8 cellular contexts compared by ENCODE assay signal in the genomic region with DNA sequence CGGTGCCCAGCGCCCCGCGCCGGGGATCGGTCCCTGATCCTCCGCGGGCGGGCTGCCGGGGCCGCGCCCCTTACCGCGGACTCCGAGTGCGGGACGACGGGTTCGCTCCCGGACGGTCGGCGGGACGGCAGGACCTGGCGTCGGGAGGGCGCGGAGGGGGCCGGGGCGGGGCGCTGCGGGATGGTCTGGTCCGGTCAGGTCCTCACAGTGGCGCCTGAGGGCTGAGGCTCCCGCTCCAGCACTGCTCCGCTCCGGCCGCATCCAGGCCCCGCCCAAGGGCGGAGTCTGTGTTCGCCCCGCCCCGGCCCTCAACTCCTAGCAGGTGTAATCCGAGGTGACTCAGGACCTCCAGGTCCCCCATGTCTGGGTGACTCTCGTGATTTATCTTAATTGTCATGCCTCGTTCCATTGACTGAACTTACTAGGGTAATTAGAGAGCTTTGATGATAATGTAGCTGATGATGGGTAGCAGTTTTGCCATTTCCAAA. TPM values are rescaled to one million over a fixed set of nuclear protein-coding genes. Genes with fewer than 3 reads are reported as not detected.
DNase-seq lines count a peak whose midpoint lies in the region; ATAC-seq and TF ChIP-seq lines count a peak whose summit lies in the region.

Gene RAB3B, minus strand, starts transcription at position 223 of the 488 bp plus-strand sequence. CDS start 13,583 bp downstream, outside the sequence.

- peak within 1 kb of the TSS; percentile 90 for H2AFZ ChIP-seq in MM.1S (ENCODE audit: low read length)

- H3K9ac ChIP-seq in MM.1S (ENCODE audit: low read length) = peak within 1 kb of the TSS; percentile 64

- DNase-seq in COLO668 (lab: John Stamatoyannopoulos, UW; ENCODE audit: unreplicated experiment) (peak; percentile 96), MM.1S (peak; percentile 86), amniotic stem cell (lab: John Stamatoyannopoulos, UW) (peak; percentile 25), iPS DF 6.9 (ENCODE audit: low read depth, low spot score) (peak; percentile 83), spleen (peak; percentile 85), SKM-1 treated with dmso at 0.1 percent for 144 hours (lab: John Stamatoyannopoulos, UW; ENCODE audit: unreplicated experiment) (no peak)

- H3K4me3 ChIP-seq in MM.1S (ENCODE audit: low read length) = peak within 1 kb of the TSS; percentile 71
- H3K4me3 ChIP-seq in iPS DF 6.9 (ENCODE audit: low read length) = peak within 1 kb of the TSS; percentile 95
- H3K4me3 ChIP-seq in spleen = peak within 1 kb of the TSS; percentile 23 to 73 (median 45)

- WGBS in iPS DF 6.9 (ENCODE audit: insufficient coverage, insufficient read length) = no CpG with 5 or more reads among the region's 46 CpGs
- WGBS in spleen, 5 donors = 0 to 1% (median 1%) methylated on average over 3 to 46 of the region's 46 CpGs

- peak within 1 kb of the TSS; percentile 49 for H3K4me2 ChIP-seq in MM.1S (ENCODE audit: low read depth, low read length)

- H3K36me3 ChIP-seq in MM.1S (replicated peaks; ENCODE audit: insufficient read depth, low read length) = no peaks in the 10 kb centered on the region
- no peaks in the 10 kb centered on the region for H3K36me3 ChIP-seq in iPS DF 6.9 (ENCODE audit: control insufficient read depth, insufficient read depth, low read length)
- no peaks in the 10 kb centered on the region for H3K36me3 ChIP-seq in spleen

- 0 out of 2 replicates have a peak, but pooled peaks cover 3% of the 10 kb centered on the region for H3K79me2 ChIP-seq in MM.1S (ENCODE audit: low read length)

- H3F3A ChIP-seq in MM.1S (ENCODE audit: insufficient read depth, low read length) = no peaks in the 10 kb centered on the region; the same call in 1 of the 2 replicates

- no peak within 1 kb of the TSS for H3K27ac Mint-ChIP-seq in T-helper 1 cell treated with Interleukin-12 subunit alpha and Interleukin-12 subunit beta and Interleukin-4 antibody, amounts not matched to agents 30 μg/mL and 1 μg/mL, for 36 hours

- TF ChIP-seq POLR2A in spleen (IDR thresholded peaks at IDR 0.05) = no peak

- H3K4me1 ChIP-seq in MM.1S (ENCODE audit: low read length) = peaks cover 4% of the 10 kb centered on the region; the same call in 1 of the 2 replicates
- no peaks in the 10 kb centered on the region for H3K4me1 ChIP-seq in iPS DF 6.9 (ENCODE audit: control insufficient read depth, insufficient read depth, low read length)
- peaks cover 0 to 13% (median 8%) of the 10 kb centered on the region in 6 donors for H3K4me1 ChIP-seq in spleen

- peaks cover 8% of the 10 kb centered on the region for H3K4me1 Mint-ChIP-seq in T-helper 1 cell treated with Interleukin-12 subunit alpha and Interleukin-12 subunit beta and Interleukin-4 antibody, amounts not matched to agents 30 μg/mL and 1 μg/mL, for 36 hours (ENCODE audit: low read depth)

- peak within 1 kb of the TSS; percentile 78 for H3K4me3 Mint-ChIP-seq in T-helper 1 cell treated with Interleukin-12 subunit alpha and Interleukin-12 subunit beta and Interleukin-4 antibody, amounts not matched to agents 30 μg/mL and 1 μg/mL, for 36 hours

- peak; percentile 80 for ATAC-seq in GM21619 (IDR thresholded peaks at IDR 0.05; ENCODE audit: unreplicated experiment)

- H3K36me3 Mint-ChIP-seq in T-helper 1 cell treated with Interleukin-12 subunit alpha and Interleukin-12 subunit beta and Interleukin-4 antibody, amounts not matched to agents 30 μg/mL and 1 μg/mL, for 36 hours (ENCODE audit: low read depth) = no peaks in the 10 kb centered on the region

- no peaks in the 10 kb centered on the region for H3K9me2 ChIP-seq in MM.1S (replicated peaks; ENCODE audit: insufficient read depth, low read length)

- H3K9me3 Mint-ChIP-seq in T-helper 1 cell treated with Interleukin-12 subunit alpha and Interleukin-12 subunit beta and Interleukin-4 antibody, amounts not matched to agents 30 μg/mL and 1 μg/mL, for 36 hours = no peaks in the 10 kb centered on the region

- H3K27me3 ChIP-seq in MM.1S (replicated peaks; ENCODE audit: insufficient read depth, low read length) = no peaks in the 10 kb centered on the region
- H3K27me3 ChIP-seq in iPS DF 6.9 (ENCODE audit: control insufficient read depth, insufficient read depth, low read length) = no peaks in the 10 kb centered on the region
- H3K27me3 ChIP-seq in spleen (replicated peaks in 1 of 7) = peaks cover 3 to 63% (median 41%) of the 10 kb centered on the region in 7 donors

- H4K20me1 ChIP-seq in MM.1S (ENCODE audit: insufficient read depth, low read length) = no peaks in the 10 kb centered on the region

- no peaks in the 10 kb centered on the region for H3K9me3 ChIP-seq in MM.1S (replicated peaks; ENCODE audit: insufficient read depth, low read length)
- H3K9me3 ChIP-seq in iPS DF 6.9 (ENCODE audit: control insufficient read depth, insufficient read depth, low read length) = no peaks in the 10 kb centered on the region
- no peaks in the 10 kb centered on the region for H3K9me3 ChIP-seq in spleen

- H3K27me3 Mint-ChIP-seq in T-helper 1 cell treated with Interleukin-12 subunit alpha and Interleukin-12 subunit beta and Interleukin-4 antibody, amounts not matched to agents 30 μg/mL and 1 μg/mL, for 36 hours (ENCODE audit: low read depth) = peaks cover 62% of the 10 kb centered on the region

- H3K27ac ChIP-seq in MM.1S (ENCODE audit: low read length) (no peak within 1 kb of the TSS), iPS DF 6.9 (ENCODE audit: low read length) (no peak within 1 kb of the TSS), spleen (no peak within 1 kb of the TSS)

- TF ChIP-seq CTCF in MM.1S (IDR thresholded peaks at IDR 0.05; ENCODE audit: low read length) (no peak), spleen (IDR thresholded peaks at IDR 0.05 in 8 of 11, conservative IDR thresholded peaks at IDR 0.05 in 3 of 11) (no peak)

- intact Hi-C loops in spleen (cut with DNase I; ENCODE audit: low total_unique reads) = no loop called here

RNA-seq across cellular contexts. Expression of gene RAB3B, which starts in this region (rescaled TPM):
- under 1 TPM; 0.11 to 0.32 (median 0.13) TPM for total RNA-seq in spleen
- polyA plus RNA-seq in spleen = under 1 TPM in 1 of 3 donors, not detected in 2; 0.02 TPM

Comparison
In these comparisons a context has a peak if more than half of its experiments do, and no peak if none do; other contexts are left out.
1. Peak in DNase-seq and H3K4me3 ChIP-seq in spleen; RNA of the gene not detected or under 1 TPM.
2. H3K4me3 ChIP-seq: peak in every context shown above with its lines; median percentile 95 in iPS DF 6.9; 71 in MM.1S; 45 in spleen.